Comparison of ENCODE assay signal across 9 cellular contexts in the genomic region with DNA sequence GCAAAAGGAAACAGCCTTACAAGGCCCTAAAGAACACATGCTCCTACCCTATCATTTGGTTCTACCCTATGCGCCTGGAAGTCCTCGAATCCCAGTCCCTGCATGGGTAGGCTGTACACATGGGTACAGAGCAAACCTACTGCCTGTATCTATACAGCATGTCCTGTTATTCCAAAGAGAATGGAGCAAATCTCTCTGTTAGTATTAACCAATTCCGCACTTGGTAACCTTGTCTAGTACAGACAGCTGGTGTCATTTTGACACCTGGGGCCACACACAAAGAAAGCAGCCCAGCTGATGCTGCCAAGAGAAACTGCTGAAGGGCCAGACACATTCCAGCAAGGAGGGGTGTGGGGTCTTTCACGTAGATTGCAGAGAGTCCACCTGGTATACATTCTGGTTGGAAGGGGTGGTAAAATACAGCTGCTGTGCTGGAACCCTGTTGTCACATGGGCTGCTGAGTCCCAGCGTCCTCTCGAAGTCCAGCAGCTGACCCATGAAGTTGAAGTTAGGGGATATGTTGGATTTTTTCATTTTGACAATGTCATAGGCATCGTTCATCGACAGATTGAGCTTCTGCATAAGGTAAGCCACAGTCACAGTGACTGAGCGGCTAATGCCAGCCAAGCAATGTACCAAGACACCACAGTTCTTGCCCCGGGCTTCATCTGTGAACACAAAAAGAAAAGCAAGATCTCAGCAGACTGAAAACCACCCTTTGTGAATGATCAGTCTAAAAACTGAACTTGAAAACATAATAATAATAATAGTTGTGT. TPM values are rescaled to one million over a fixed set of nuclear protein-coding genes. Genes with fewer than 3 reads are reported as not detected.
A peak's percentile ranks its signal among the peaks of the same experiment; 100 is the strongest.
DNase-seq lines count a peak whose midpoint lies in the region; ATAC-seq and TF ChIP-seq lines count a peak whose summit lies in the region.
"Had no signal": no experiment of that assay in that cellular context is flagged by ENCODE, and none has a peak within 500 bp of the region (broad histone marks: within the 10 kb centered on the region; RNA-seq: fewer than 3 reads in every experiment).

No MANE protein-coding gene starts in this region.

- CTCF ChIA-PET in activated naive CD4-positive, alpha-beta T cell treated with anti-CD3 and anti-CD28 coated beads, Interleukin-2, amount 10 ng/mL, durations not matched to agents 7 days and 5 days (lab: Charles Lee): interaction anchor here (0.7 to 1.0 kb wide), 5 partner anchors 104 to 329 kb away, joined by 3 to 6 read pairs (median 3); no protein-coding TSS in a partner anchor

- H3K4me3 Mint-ChIP-seq in activated naive CD4-positive, alpha-beta T cell treated with anti-CD3 and anti-CD28 coated beads, Interleukin-2, amount 10 ng/mL, durations not matched to agents 7 days and 5 days: peak overlapping the region; percentile 99

- H3K4me3 ChIP-seq in astrocyte of the cerebellum (ENCODE audit: low read depth, low read length) (peak overlapping the region; percentile 68), liver (ENCODE audit: low read depth in 1 of 3, low read length in 3 of 3) (peak overlapping the region; percentile 85 to 98 (median 98)), upper lobe of left lung (peak overlapping the region; percentile 19 to 85 (median 74))

- H3K9ac ChIP-seq in liver (ENCODE audit: low read depth in 1 of 2, low read length in 2 of 2): peak overlapping the region; percentile 98 to 100

- TF ChIP-seq RAD21 in liver (IDR thresholded peaks at IDR 0.05): no peak

- no peak for ATAC-seq in upper lobe of left lung (ENCODE audit: low FRiP score in 2 of 2)

- in situ Hi-C loops in astrocyte of the cerebellum (cut with HindIII; ENCODE audit: low sequenced_read_pairs) (no loop called here), G401 (cut with HindIII; ENCODE audit: low sequenced_read_pairs) (no loop called here)

- H3K9me3 ChIP-seq in liver (ENCODE audit: control insufficient read depth in 4 of 4, low read length in 3 of 4) (no peaks in the 10 kb centered on the region), upper lobe of left lung (no peaks in the 10 kb centered on the region)
- H3K9me3 ChIP-seq: thyroid gland had no signal

- WGBS in liver: 25% methylated on average over 10 of the region's 10 CpGs
- 39 to 62% methylated on average over 9 to 10 of the region's 10 CpGs for WGBS in upper lobe of left lung, 2 donors

- TF ChIP-seq POLR2A in upper lobe of left lung (IDR thresholded peaks at IDR 0.05): no peak

- no peaks in the 10 kb centered on the region for H3K9me3 Mint-ChIP-seq in activated naive CD4-positive, alpha-beta T cell treated with anti-CD3 and anti-CD28 coated beads, Interleukin-2, amount 10 ng/mL, durations not matched to agents 7 days and 5 days

- peak overlapping the region; percentile 97 for H3K27ac Mint-ChIP-seq in activated naive CD4-positive, alpha-beta T cell treated with anti-CD3 and anti-CD28 coated beads, Interleukin-2, amount 10 ng/mL, durations not matched to agents 7 days and 5 days

- H3K27ac ChIP-seq in liver (ENCODE audit: low read depth in 1 of 2, low read length in 2 of 2) (peak overlapping the region; percentile 100), upper lobe of left lung (peak overlapping the region; percentile 96 to 100 (median 99))

- no peaks in the 10 kb centered on the region for H3K27me3 Mint-ChIP-seq in activated naive CD4-positive, alpha-beta T cell treated with anti-CD3 and anti-CD28 coated beads, Interleukin-2, amount 10 ng/mL, durations not matched to agents 7 days and 5 days

- TF ChIP-seq CTCF in astrocyte of the cerebellum (IDR thresholded peaks at IDR 0.05; ENCODE audit: low read depth, low read length, missing control alignments): no peak
- no peak for TF ChIP-seq CTCF in liver (IDR thresholded peaks at IDR 0.05; ENCODE audit: low read depth, low read length, missing input control)
- no peak for TF ChIP-seq CTCF in upper lobe of left lung (IDR thresholded peaks at IDR 0.05)

- H3K27me3 ChIP-seq in liver (ENCODE audit: control insufficient read depth in 4 of 4, insufficient read depth in 4 of 4, low read length in 3 of 4) (no peaks in the 10 kb centered on the region), upper lobe of left lung (no peaks in the 10 kb centered on the region)
- H3K27me3 ChIP-seq: thyroid gland had no signal

- DNase-seq in activated naive CD4-positive, alpha-beta T cell treated with anti-CD3 and anti-CD28 coated beads, Interleukin-2, amount 10 ng/mL, durations not matched to agents 7 days and 5 days: no peak
- DNase-seq in activated naive CD4-positive, alpha-beta T cell treated with Interleukin-2 at 50 U/mL for 16 hours: no peak
- no peak for DNase-seq in astrocyte of the cerebellum (ENCODE audit: low read depth)
- no peak for DNase-seq in upper lobe of left lung
- no peak for DNase-seq in G401 (ENCODE audit: low spot score)
- DNase-seq in stimulated activated CD8-positive, alpha-beta memory T cell treated with anti-CD3 and anti-CD28 coated beads, Interleukin-4, amount 100 ng/mL, for 48 hours: no peak
- no peak for DNase-seq in SIG-M5 treated with dmso at 0.1 percent for 504 hours (lab: John Stamatoyannopoulos, UW; ENCODE audit: unreplicated experiment)

- H3K4me1 ChIP-seq in liver (ENCODE audit: control insufficient read depth in 4 of 4, insufficient read depth in 4 of 4, low read length in 3 of 4) (peaks cover 14 to 54% (median 50%) of the 10 kb centered on the region in 4 donors), upper lobe of left lung (peaks cover 41 to 64% (median 43%) of the 10 kb centered on the region in 4 donors)

- H3K36me3 Mint-ChIP-seq in activated naive CD4-positive, alpha-beta T cell treated with anti-CD3 and anti-CD28 coated beads, Interleukin-2, amount 10 ng/mL, durations not matched to agents 7 days and 5 days: peaks cover 49% of the 10 kb centered on the region

- TF ChIP-seq EP300 in upper lobe of left lung (IDR thresholded peaks at IDR 0.05): no peak

- peaks cover 69% of the 10 kb centered on the region for H3K4me1 Mint-ChIP-seq in activated naive CD4-positive, alpha-beta T cell treated with anti-CD3 and anti-CD28 coated beads, Interleukin-2, amount 10 ng/mL, durations not matched to agents 7 days and 5 days

- H3K36me3 ChIP-seq in liver (ENCODE audit: control insufficient read depth in 4 of 4, insufficient read depth in 3 of 4, low read depth in 1 of 4, low read length in 3 of 4) (peaks cover 0 to 22% (median 2%) of the 10 kb centered on the region in 4 donors), upper lobe of left lung (peaks cover 0 to 25% (median 8%) of the 10 kb centered on the region in 4 donors)

TF ChIP-seq in liver, 16 proteins besides CTCF, POLR2A, EP300 and RAD21:
- TF ChIP-seq, protein P1, sequence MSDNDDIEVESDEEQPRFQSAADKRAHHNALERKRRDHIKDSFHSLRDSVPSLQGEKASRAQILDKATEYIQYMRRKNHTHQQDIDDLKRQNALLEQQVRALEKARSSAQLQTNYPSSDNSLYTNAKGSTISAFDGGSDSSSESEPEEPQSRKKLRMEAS (IDR thresholded peaks at IDR 0.05): peak; percentile 27
- no peak for TF ChIP-seq RXRA (IDR thresholded peaks at IDR 0.05)

RNA-seq across cellular contexts. Expression of a gene that starts 3.2 kb away (rescaled TPM):
- total RNA-seq in liver: 10 to 100 TPM; 34.4 to 36.3 TPM
- polyA plus RNA-seq in liver: 10 to 100 TPM; 24.1 to 37.0 TPM
- 100 to 1,000 TPM in 2 of 6 donors, 10 to 100 TPM in 4; 18.4 to 236 (median 86.0) TPM for total RNA-seq in upper lobe of left lung
- 233 and 289 TPM in 2 replicates for total RNA-seq in G401 (2014; rRNA removed; shearing (Covaris generic))
